ENCODE assay signal across 1 cellular context in genomic region chr16:81583893-81584705, GRCh38.
TF ChIP-seq lines count a peak whose summit lies in the region.

No MANE protein-coding gene starts in this region.

TF ChIP-seq in WTC11, 78 proteins besides CTCF, POLR2A, EP300 and RAD21 (continued from another document):
- TF ChIP-seq ZNF512 (CRISPR knock-in tag; IDR thresholded peaks at IDR 0.05; ENCODE audit: borderline replicate concordance) (no peak), SMAD3 (CRISPR knock-in tag; IDR thresholded peaks at IDR 0.05; ENCODE audit: borderline replicate concordance) (no peak), ZNF232 (CRISPR knock-in tag; IDR thresholded peaks at IDR 0.05) (no peak)
